ENCODE assay signal across 1 cellular context in the genomic region with DNA sequence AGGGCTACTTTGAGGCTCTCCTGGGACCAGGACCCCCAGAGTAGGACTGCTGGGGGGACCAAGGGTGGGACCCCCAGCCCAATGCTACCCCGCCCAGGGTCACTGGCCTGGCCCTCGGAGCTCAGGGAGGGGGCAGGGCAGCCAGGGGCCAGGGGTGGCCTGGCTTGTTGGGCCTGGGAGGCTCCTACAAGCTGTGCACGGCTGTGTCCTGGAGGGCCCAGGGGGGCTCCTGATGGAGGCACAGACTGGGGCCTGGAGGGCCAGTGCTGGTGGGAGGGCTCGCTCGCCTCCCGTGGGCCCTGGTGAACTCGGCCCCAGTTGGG.
TF ChIP-seq lines count a peak whose summit lies in the region.

No MANE protein-coding gene starts in this region.

TF ChIP-seq in HCT116, 20 proteins besides CTCF, POLR2A, EP300 and RAD21 (continued from another document):
- TF ChIP-seq, protein P1, sequence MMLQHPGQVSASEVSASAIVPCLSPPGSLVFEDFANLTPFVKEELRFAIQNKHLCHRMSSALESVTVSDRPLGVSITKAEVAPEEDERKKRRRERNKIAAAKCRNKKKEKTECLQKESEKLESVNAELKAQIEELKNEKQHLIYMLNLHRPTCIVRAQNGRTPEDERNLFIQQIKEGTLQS (IDR thresholded peaks at IDR 0.05) = no peak
- no peak for TF ChIP-seq TCF7L2 (IDR thresholded peaks at IDR 0.05; ENCODE audit: borderline replicate concordance, extremely low read depth, insufficient read depth, insufficient read length)
- TF ChIP-seq, protein P2, sequence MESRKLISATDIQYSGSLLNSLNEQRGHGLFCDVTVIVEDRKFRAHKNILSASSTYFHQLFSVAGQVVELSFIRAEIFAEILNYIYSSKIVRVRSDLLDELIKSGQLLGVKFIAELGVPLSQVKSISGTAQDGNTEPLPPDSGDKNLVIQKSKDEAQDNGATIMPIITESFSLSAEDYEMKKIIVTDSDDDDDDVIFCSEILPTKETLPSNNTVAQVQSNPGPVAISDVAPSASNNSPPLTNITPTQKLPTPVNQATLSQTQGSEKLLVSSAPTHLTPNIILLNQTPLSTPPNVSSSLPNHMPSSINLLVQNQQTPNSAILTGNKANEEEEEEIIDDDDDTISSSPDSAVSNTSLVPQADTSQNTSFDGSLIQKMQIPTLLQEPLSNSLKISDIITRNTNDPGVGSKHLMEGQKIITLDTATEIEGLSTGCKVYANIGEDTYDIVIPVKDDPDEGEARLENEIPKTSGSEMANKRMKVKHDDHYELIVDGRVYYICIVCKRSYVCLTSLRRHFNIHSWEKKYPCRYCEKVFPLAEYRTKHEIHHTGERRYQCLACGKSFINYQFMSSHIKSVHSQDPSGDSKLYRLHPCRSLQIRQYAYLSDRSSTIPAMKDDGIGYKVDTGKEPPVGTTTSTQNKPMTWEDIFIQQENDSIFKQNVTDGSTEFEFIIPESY (IDR thresholded peaks at IDR 0.05; ENCODE audit: extremely low read depth, insufficient replicate concordance, low read length) = no peak
- no peak for TF ChIP-seq FOSL1 (IDR thresholded peaks at IDR 0.05; ENCODE audit: low read depth)
- TF ChIP-seq, protein P3, sequence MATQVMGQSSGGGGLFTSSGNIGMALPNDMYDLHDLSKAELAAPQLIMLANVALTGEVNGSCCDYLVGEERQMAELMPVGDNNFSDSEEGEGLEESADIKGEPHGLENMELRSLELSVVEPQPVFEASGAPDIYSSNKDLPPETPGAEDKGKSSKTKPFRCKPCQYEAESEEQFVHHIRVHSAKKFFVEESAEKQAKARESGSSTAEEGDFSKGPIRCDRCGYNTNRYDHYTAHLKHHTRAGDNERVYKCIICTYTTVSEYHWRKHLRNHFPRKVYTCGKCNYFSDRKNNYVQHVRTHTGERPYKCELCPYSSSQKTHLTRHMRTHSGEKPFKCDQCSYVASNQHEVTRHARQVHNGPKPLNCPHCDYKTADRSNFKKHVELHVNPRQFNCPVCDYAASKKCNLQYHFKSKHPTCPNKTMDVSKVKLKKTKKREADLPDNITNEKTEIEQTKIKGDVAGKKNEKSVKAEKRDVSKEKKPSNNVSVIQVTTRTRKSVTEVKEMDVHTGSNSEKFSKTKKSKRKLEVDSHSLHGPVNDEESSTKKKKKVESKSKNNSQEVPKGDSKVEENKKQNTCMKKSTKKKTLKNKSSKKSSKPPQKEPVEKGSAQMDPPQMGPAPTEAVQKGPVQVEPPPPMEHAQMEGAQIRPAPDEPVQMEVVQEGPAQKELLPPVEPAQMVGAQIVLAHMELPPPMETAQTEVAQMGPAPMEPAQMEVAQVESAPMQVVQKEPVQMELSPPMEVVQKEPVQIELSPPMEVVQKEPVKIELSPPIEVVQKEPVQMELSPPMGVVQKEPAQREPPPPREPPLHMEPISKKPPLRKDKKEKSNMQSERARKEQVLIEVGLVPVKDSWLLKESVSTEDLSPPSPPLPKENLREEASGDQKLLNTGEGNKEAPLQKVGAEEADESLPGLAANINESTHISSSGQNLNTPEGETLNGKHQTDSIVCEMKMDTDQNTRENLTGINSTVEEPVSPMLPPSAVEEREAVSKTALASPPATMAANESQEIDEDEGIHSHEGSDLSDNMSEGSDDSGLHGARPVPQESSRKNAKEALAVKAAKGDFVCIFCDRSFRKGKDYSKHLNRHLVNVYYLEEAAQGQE (IDR thresholded peaks at IDR 0.05; ENCODE audit: low read depth) = no peak
- no peak for TF ChIP-seq SP1 (IDR thresholded peaks at IDR 0.05; ENCODE audit: low read depth)
- TF ChIP-seq EZH2phosphoT487 (IDR thresholded peaks at IDR 0.05; ENCODE audit: borderline replicate concordance) = no peak
- TF ChIP-seq POLR2AphosphoS5 (IDR thresholded peaks at IDR 0.05; ENCODE audit: low read depth, low read length) = no peak
- TF ChIP-seq, protein P4, sequence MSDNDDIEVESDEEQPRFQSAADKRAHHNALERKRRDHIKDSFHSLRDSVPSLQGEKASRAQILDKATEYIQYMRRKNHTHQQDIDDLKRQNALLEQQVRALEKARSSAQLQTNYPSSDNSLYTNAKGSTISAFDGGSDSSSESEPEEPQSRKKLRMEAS (IDR thresholded peaks at IDR 0.05) = no peak
- TF ChIP-seq ELF1 (IDR thresholded peaks at IDR 0.05; ENCODE audit: borderline replicate concordance, low read depth) = no peak
- no peak for TF ChIP-seq ZNF274 (IDR thresholded peaks at IDR 0.05; ENCODE audit: low read depth, low read length)
- TF ChIP-seq JUND (IDR thresholded peaks at IDR 0.05) = no peak
- TF ChIP-seq YY1 (IDR thresholded peaks at IDR 0.05; ENCODE audit: extremely low read depth, insufficient replicate concordance, low read depth, low read length) = no peak
TF ChIP-seq in HCT116: peak in this region for 0.
